In genomic region chr19:35743640-35744306, GRCh38 we compare ENCODE assay signal across 1 cellular context.
TF ChIP-seq lines count a peak whose summit lies in the region.

No MANE protein-coding gene starts in this region.

TF ChIP-seq in K562, 482 proteins besides CTCF, POLR2A, EP300 and RAD21:
- TF ChIP-seq MTA3 (IDR thresholded peaks at IDR 0.05; ENCODE audit: borderline replicate concordance) (no peak), FOXP4 (CRISPR knock-in tag; IDR thresholded peaks at IDR 0.05; ENCODE audit: borderline replicate concordance) (no peak), HDGF (IDR thresholded peaks at IDR 0.05) (no peak), SP2 (IDR thresholded peaks at IDR 0.05; ENCODE audit: extremely low read depth, low read depth, low read length, poor library complexity, severe bottlenecking) (no peak)
